1 cellular context compared by ENCODE assay signal in the genomic region with DNA sequence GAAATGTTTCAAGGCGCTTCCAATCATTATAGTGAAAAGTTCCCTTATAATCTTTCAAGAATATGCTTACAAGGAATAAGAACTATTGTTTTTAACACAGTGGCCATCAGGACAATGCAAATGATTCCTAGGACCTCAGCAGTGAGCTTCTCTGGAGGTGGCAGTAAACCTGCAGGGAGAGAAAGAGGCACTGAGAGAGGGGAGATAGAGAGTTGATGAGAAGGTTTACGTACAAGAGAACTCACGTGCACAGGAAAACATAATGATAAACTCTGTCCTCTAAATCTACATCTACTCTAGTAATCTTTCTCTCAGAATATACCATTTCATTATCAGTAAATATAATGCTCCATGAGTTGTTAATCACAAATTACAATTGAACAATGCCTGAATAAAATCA.
TF ChIP-seq lines count a peak whose summit lies in the region.

No MANE protein-coding gene starts in this region.

TF ChIP-seq in HCT116, 20 proteins besides CTCF, POLR2A, EP300 and RAD21 (continued from another document):
- TF ChIP-seq, protein P1, sequence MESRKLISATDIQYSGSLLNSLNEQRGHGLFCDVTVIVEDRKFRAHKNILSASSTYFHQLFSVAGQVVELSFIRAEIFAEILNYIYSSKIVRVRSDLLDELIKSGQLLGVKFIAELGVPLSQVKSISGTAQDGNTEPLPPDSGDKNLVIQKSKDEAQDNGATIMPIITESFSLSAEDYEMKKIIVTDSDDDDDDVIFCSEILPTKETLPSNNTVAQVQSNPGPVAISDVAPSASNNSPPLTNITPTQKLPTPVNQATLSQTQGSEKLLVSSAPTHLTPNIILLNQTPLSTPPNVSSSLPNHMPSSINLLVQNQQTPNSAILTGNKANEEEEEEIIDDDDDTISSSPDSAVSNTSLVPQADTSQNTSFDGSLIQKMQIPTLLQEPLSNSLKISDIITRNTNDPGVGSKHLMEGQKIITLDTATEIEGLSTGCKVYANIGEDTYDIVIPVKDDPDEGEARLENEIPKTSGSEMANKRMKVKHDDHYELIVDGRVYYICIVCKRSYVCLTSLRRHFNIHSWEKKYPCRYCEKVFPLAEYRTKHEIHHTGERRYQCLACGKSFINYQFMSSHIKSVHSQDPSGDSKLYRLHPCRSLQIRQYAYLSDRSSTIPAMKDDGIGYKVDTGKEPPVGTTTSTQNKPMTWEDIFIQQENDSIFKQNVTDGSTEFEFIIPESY (IDR thresholded peaks at IDR 0.05; ENCODE audit: extremely low read depth, insufficient replicate concordance, low read length) = no peak
- TF ChIP-seq, protein P2, sequence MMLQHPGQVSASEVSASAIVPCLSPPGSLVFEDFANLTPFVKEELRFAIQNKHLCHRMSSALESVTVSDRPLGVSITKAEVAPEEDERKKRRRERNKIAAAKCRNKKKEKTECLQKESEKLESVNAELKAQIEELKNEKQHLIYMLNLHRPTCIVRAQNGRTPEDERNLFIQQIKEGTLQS (IDR thresholded peaks at IDR 0.05) = no peak
- TF ChIP-seq ZNF274 (IDR thresholded peaks at IDR 0.05; ENCODE audit: low read depth, low read length) = no peak
